8 cellular contexts compared by ENCODE assay signal in genomic region chr15:50764331-50765201, GRCh38. TPM values are rescaled to one million over a fixed set of nuclear protein-coding genes. Genes with fewer than 3 reads are reported as not detected.
A peak's percentile ranks its signal among the peaks of the same experiment; 100 is the strongest.
DNase-seq lines count a peak whose midpoint lies in the region; ATAC-seq and TF ChIP-seq lines count a peak whose summit lies in the region.

No MANE protein-coding gene starts in this region.

- H3K4me3 Mint-ChIP-seq in activated T-cell treated with anti-CD3 and anti-CD28 coated beads, Interleukin-2, amount 50 U/mL, for 24 hours, result peak overlapping the region; percentile 88
- peak overlapping the region; percentile 88 to 100 for H3K4me3 Mint-ChIP-seq in activated T-cell treated with anti-CD3 and anti-CD28 coated beads, Interleukin-2, amount 50 U/mL, for 72 hours

- no peak for DNase-seq in activated T-cell treated with anti-CD3 and anti-CD28 coated beads, Interleukin-2, amount 50 U/mL, for 24 hours
- DNase-seq in activated T-cell treated with anti-CD3 and anti-CD28 coated beads for 4 hours (no peak), HT-29 (ENCODE audit: low spot score) (peak; percentile 9), fibroblast of villous mesenchyme (ENCODE audit: low read depth) (peak; percentile 57), GDM1 (lab: John Stamatoyannopoulos, UW) (no peak)
- DNase-seq in activated T-cell treated with anti-CD3 and anti-CD28 coated beads, Interleukin-2, amount 50 U/mL, for 72 hours, result peak; percentile 31 to 35

- H3K4me3 ChIP-seq in fibroblast of villous mesenchyme (ENCODE audit: low read depth, low read length), result peak overlapping the region; percentile 84
- H3K4me3 ChIP-seq in parathyroid adenoma (ENCODE audit: low read depth, low read length), result peak overlapping the region; percentile 90

- peaks cover 73% of the 10 kb centered on the region for H3K4me1 Mint-ChIP-seq in activated T-cell treated with anti-CD3 and anti-CD28 coated beads, Interleukin-2, amount 50 U/mL, for 24 hours (ENCODE audit: low read depth)
- peaks cover 75% of the 10 kb centered on the region for H3K4me1 Mint-ChIP-seq in activated T-cell treated with anti-CD3 and anti-CD28 coated beads, Interleukin-2, amount 50 U/mL, for 72 hours (ENCODE audit: low read depth)

- no peaks in the 10 kb centered on the region for H3K4me1 ChIP-seq in parathyroid adenoma

- H3K9me3 Mint-ChIP-seq in activated T-cell treated with anti-CD3 and anti-CD28 coated beads, Interleukin-2, amount 50 U/mL, for 24 hours, result no peaks in the 10 kb centered on the region
- H3K9me3 Mint-ChIP-seq in activated T-cell treated with anti-CD3 and anti-CD28 coated beads, Interleukin-2, amount 50 U/mL, for 72 hours, result no peaks in the 10 kb centered on the region

- no peaks in the 10 kb centered on the region for H3K36me3 ChIP-seq in parathyroid adenoma (ENCODE audit: control insufficient read depth, insufficient read depth, low read length)

- H2AFZ ChIP-seq in parathyroid adenoma, result peak overlapping the region; percentile 82

- no peaks in the 10 kb centered on the region for H3K27me3 Mint-ChIP-seq in activated T-cell treated with anti-CD3 and anti-CD28 coated beads, Interleukin-2, amount 50 U/mL, for 24 hours
- no peaks in the 10 kb centered on the region for H3K27me3 Mint-ChIP-seq in activated T-cell treated with anti-CD3 and anti-CD28 coated beads, Interleukin-2, amount 50 U/mL, for 72 hours (ENCODE audit: low read depth)

- H3K27ac ChIP-seq in parathyroid adenoma, result peak overlapping the region; percentile 84

- peak overlapping the region; percentile 98 for H3K27ac Mint-ChIP-seq in activated T-cell treated with anti-CD3 and anti-CD28 coated beads, Interleukin-2, amount 50 U/mL, for 24 hours
- peak overlapping the region; percentile 100 for H3K27ac Mint-ChIP-seq in activated T-cell treated with anti-CD3 and anti-CD28 coated beads, Interleukin-2, amount 50 U/mL, for 72 hours

- peaks cover 38% of the 10 kb centered on the region for H3K36me3 Mint-ChIP-seq in activated T-cell treated with anti-CD3 and anti-CD28 coated beads, Interleukin-2, amount 50 U/mL, for 24 hours (ENCODE audit: low read depth)
- H3K36me3 Mint-ChIP-seq in activated T-cell treated with anti-CD3 and anti-CD28 coated beads, Interleukin-2, amount 50 U/mL, for 72 hours (ENCODE audit: insufficient read depth in 2 of 2), result peaks cover 4 to 23% of the 10 kb centered on the region in 2 donors

- H3K4me2 ChIP-seq in parathyroid adenoma (ENCODE audit: low read length), result peak overlapping the region; percentile 82

- H3K9me3 ChIP-seq in parathyroid adenoma (ENCODE audit: control insufficient read depth, low read length), result no peaks in the 10 kb centered on the region

- no peaks in the 10 kb centered on the region for H3K27me3 ChIP-seq in parathyroid adenoma (ENCODE audit: control insufficient read depth, insufficient read depth, low read length)

- no peak overlapping the region for H3K9ac ChIP-seq in parathyroid adenoma

- ATAC-seq in activated T-cell treated with anti-CD3 and anti-CD28 coated beads, Interleukin-2, amount 50 U/mL, for 72 hours (replicated peaks in 1 of 2), result peak; percentile 16 to 32
- no peak for ATAC-seq in GM18870 (IDR thresholded peaks at IDR 0.05; ENCODE audit: unreplicated experiment)

- TF ChIP-seq CTCF in fibroblast of villous mesenchyme (IDR thresholded peaks at IDR 0.05; ENCODE audit: insufficient read depth, low read depth, low read length) (no peak), parathyroid adenoma (IDR thresholded peaks at IDR 0.05) (no peak)

- peaks cover 27% of the 10 kb centered on the region for H3K79me2 ChIP-seq in parathyroid adenoma

RNA-seq across cellular contexts. Expression of gene SPPL2A, which starts 0.9 kb away (rescaled TPM):
- 81.0 and 85.1 TPM in 2 replicates for total RNA-seq in HT-29 (2014; rRNA removed; shearing (Covaris generic))
- 100 to 1,000 TPM; 130 to 157 TPM for total RNA-seq in activated T-cell treated with anti-CD3 and anti-CD28 coated beads, Interleukin-2, amount 50 U/mL, for 72 hours
- total RNA-seq in fibroblast of villous mesenchyme, result 59.9 and 75.6 TPM in 2 replicates

Comparison
In these comparisons a context has a peak if more than half of its experiments do, and no peak if none do; other contexts are left out.
1. DNase-seq: peak in HT-29 (single experiment), activated T-cell treated with anti-CD3 and anti-CD28 coated beads, Interleukin-2, amount 50 U/mL, for 72 hours (2 of 2) and fibroblast of villous mesenchyme (single experiment); none in activated T-cell treated with anti-CD3 and anti-CD28 coated beads, Interleukin-2, amount 50 U/mL, for 24 hours (single experiment), activated T-cell treated with anti-CD3 and anti-CD28 coated beads for 4 hours (single experiment) and GDM1 (single experiment).